ENCODE assay signal across 6 cellular contexts in the genomic region with DNA sequence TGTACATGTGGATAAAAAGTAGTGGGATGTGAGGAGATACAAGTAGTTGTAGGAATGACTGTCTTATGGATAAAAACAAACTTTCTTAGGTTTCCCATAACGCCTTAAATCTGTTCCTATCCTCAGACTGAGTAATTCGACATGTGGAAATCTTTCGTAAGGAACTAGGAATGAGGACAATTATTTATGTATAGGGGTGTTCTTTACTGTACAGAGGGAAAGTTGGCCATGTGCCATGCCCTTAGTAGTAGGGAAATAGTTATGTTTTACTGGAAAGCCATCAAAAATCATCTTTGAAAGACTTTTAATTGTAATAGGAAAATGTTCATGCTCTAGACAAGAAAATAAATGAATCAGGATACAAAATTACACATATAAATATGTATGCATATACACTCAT.
DNase-seq lines count a peak whose midpoint lies in the region; ATAC-seq, FAIRE-seq and TF ChIP-seq lines count a peak whose summit lies in the region.
"Not testable (repeated sequence)": the region's sequence is repeated elsewhere in the genome, so short reads cannot be mapped to it uniquely, and the experiment has no call there.

No MANE protein-coding gene starts in this region.

- not testable (repeated sequence) for H3K4me1 ChIP-seq in IMR-90 (ENCODE audit: control insufficient read depth, insufficient read depth, low read length)
- H3K4me1 ChIP-seq in K562 (replicated peaks in 1 of 2; ENCODE audit: control insufficient read depth in 2 of 2, insufficient read depth in 2 of 2, low read length in 2 of 2) (peaks cover 10 to 24% of the 10 kb centered on the region in 2 experiments; a peak in 4 of 5 replicates), HepG2 (ENCODE audit: insufficient read depth, low read length) (peaks cover 32% of the 10 kb centered on the region)

- not testable (repeated sequence) for H3K18ac ChIP-seq in IMR-90 (ENCODE audit: low read depth, low read length)

- not testable (repeated sequence) for H2BK15ac ChIP-seq in IMR-90 (ENCODE audit: low read depth, low read length)

- not testable (repeated sequence) for H3K27me3 ChIP-seq in IMR-90 (ENCODE audit: control insufficient read depth, insufficient read depth, low read length); K562 (ENCODE audit: control insufficient read depth in 2 of 2, insufficient read depth in 2 of 2, low read length in 2 of 2); HepG2 (ENCODE audit: control insufficient read depth in 1 of 2, insufficient read depth in 2 of 2, low read length in 2 of 2)

- H2BK120ac ChIP-seq in IMR-90 (ENCODE audit: low read depth, low read length) = not testable (repeated sequence)

- H3K4ac ChIP-seq in IMR-90 (ENCODE audit: low read depth, low read length) = not testable (repeated sequence)

- not testable (repeated sequence) for H3K4me2 ChIP-seq in IMR-90 (ENCODE audit: low read depth, low read length); K562 (ENCODE audit: insufficient read depth, low read length); HepG2 (ENCODE audit: low read depth, low read length)

- H2BK5ac ChIP-seq in IMR-90 (ENCODE audit: low read depth, low read length, poor library complexity, severe bottlenecking) = not testable (repeated sequence)

- dilution Hi-C loops in IMR-90 (cut with HindIII; ENCODE audit: low sequenced_read_pairs, unreplicated experiment) = not testable (repeated sequence)

- H2BK20ac ChIP-seq in IMR-90 (ENCODE audit: low read depth, low read length) = not testable (repeated sequence)

- not testable (repeated sequence) for H3K4me3 ChIP-seq in IMR-90 (ENCODE audit: insufficient read depth, low read depth, low read length); K562; fibroblast of mammary gland (ENCODE audit: control insufficient read depth, low read depth, low read length); HepG2 (replicated peaks in 1 of 3; ENCODE audit: insufficient read depth in 1 of 3, low read depth in 2 of 3, low read length in 3 of 3)

- not testable (repeated sequence) for BruUV-seq in IMR-90 (replicated peaks; lab: Mats Ljungman, UMichigan); K562 (replicated peaks; lab: Mats Ljungman, UMichigan); HepG2 (replicated peaks; lab: Mats Ljungman, UMichigan)

- H3K27ac ChIP-seq in IMR-90 (ENCODE audit: insufficient read depth, low read length); K562 (ENCODE audit: extremely low read depth, low read depth, low read length); HepG2 (ENCODE audit: extremely low read length, insufficient read depth, low read length): not testable (repeated sequence)

- not testable (repeated sequence) for H2AK9ac ChIP-seq in IMR-90 (replicated peaks; ENCODE audit: low read depth, low read length, poor library complexity)

- H3K36me3 ChIP-seq in IMR-90 (ENCODE audit: control insufficient read depth, insufficient read depth, low read length); K562 (ENCODE audit: control insufficient read depth, insufficient read depth, low read length); HepG2 (replicated peaks in 1 of 2; ENCODE audit: control insufficient read depth in 1 of 2, insufficient read depth in 2 of 2, low read length in 2 of 2): not testable (repeated sequence)

- not testable (repeated sequence) for H3K9me1 ChIP-seq in IMR-90 (ENCODE audit: insufficient read depth, low read length); K562 (ENCODE audit: control insufficient read depth, insufficient read depth, low read length)

- intact Hi-C loops in IMR-90 (cut with micrococcal nuclease); K562 (cut with micrococcal nuclease); dendritic cell treated with granulocyte-macrophage colony-stimulating factor and Interleukin-4, amounts not matched to agents 40 ng/mL and 50 ng/mL, for 4 days (cut with micrococcal nuclease); HepG2 (cut with micrococcal nuclease; ENCODE audit: unreplicated experiment): not testable (repeated sequence)

- not testable (repeated sequence) for H3K27me3 Mint-ChIP-seq in dendritic cell treated with granulocyte-macrophage colony-stimulating factor and Interleukin-4, amounts not matched to agents 40 ng/mL and 50 ng/mL, for 4 days

- not testable (repeated sequence) for H3K9me3 ChIP-seq in IMR-90 (ENCODE audit: control insufficient read depth, insufficient read depth, low read length); K562 (replicated peaks; ENCODE audit: control insufficient read depth, insufficient read depth, low read depth, low read length); HepG2 (ENCODE audit: low read length)

- TF ChIP-seq EP300 in K562 (IDR thresholded peaks at IDR 0.05; ENCODE audit: low read length); HepG2 (IDR thresholded peaks at IDR 0.05; ENCODE audit: low read depth in 2 of 2, low read length in 2 of 2); HepG2 (CRISPR knock-in tag; IDR thresholded peaks at IDR 0.05; ENCODE audit: borderline replicate concordance): not testable (repeated sequence)

- H4K5ac ChIP-seq in IMR-90 (ENCODE audit: low read depth, low read length) = not testable (repeated sequence)

- H3K23ac ChIP-seq in IMR-90 (ENCODE audit: low read depth, low read length) = not testable (repeated sequence)

- not testable (repeated sequence) for H2AFZ ChIP-seq in IMR-90 (replicated peaks; ENCODE audit: low read length, poor library complexity); K562 (ENCODE audit: low read depth, low read length); HepG2 (ENCODE audit: low read length)

- not testable (repeated sequence) for H3K14ac ChIP-seq in IMR-90 (replicated peaks; ENCODE audit: low read depth, low read length)

- WGBS in IMR-90 (ENCODE audit: extremely low coverage in 2 of 2, insufficient read length in 1 of 2), 2 experiments = no CpG with 5 or more reads among the region's 3 CpGs
- 90% methylated on average over 3 of the region's 3 CpGs for WGBS in K562 (ENCODE audit: insufficient coverage, low coverage, missing lambda C conversion rate)
- WGBS in HepG2 (ENCODE audit: low lambda C conversion rate) = 96% methylated on average over 3 of the region's 3 CpGs

- not testable (repeated sequence) for H4K20me1 ChIP-seq in IMR-90 (ENCODE audit: insufficient read depth, low read length); K562 (replicated peaks; ENCODE audit: control insufficient read depth, insufficient read depth, low read length); HepG2 (ENCODE audit: insufficient read depth, low read length)

- peaks cover 0 to 11% of the 10 kb centered on the region in 2 experiments; a peak in 3 of 4 replicates for H3K79me1 ChIP-seq in IMR-90 (ENCODE audit: low read depth in 1 of 2, low read length in 2 of 2)

- H2AK5ac ChIP-seq in IMR-90 (ENCODE audit: low read depth, low read length) = not testable (repeated sequence)

- not testable (repeated sequence) for ATAC-seq in IMR-90 (ENCODE audit: low read depth); K562; HepG2

- not testable (repeated sequence) for H3K56ac ChIP-seq in IMR-90 (ENCODE audit: extremely low read depth, insufficient read depth, low read length)

- TF ChIP-seq POLR2A in IMR-90 (IDR thresholded peaks at IDR 0.05; ENCODE audit: low read depth, low read length); K562 (conservative IDR thresholded peaks at IDR 0.05); HepG2 (IDR thresholded peaks at IDR 0.05; ENCODE audit: insufficient read depth in 1 of 2, low read depth in 2 of 2, low read length in 2 of 2): not testable (repeated sequence)

- H3K4me3 Mint-ChIP-seq in dendritic cell treated with granulocyte-macrophage colony-stimulating factor and Interleukin-4, amounts not matched to agents 40 ng/mL and 50 ng/mL, for 4 days = peak overlapping the region; percentile 13

- H4K91ac ChIP-seq in IMR-90 (ENCODE audit: insufficient read depth, low read depth, low read length) = not testable (repeated sequence)

- H3K9me3 Mint-ChIP-seq in dendritic cell treated with granulocyte-macrophage colony-stimulating factor and Interleukin-4, amounts not matched to agents 40 ng/mL and 50 ng/mL, for 4 days = not testable (repeated sequence)

- TF ChIP-seq CTCF in IMR-90 (conservative IDR thresholded peaks at IDR 0.05; ENCODE audit: low read depth, low read length); K562 (IDR thresholded peaks at IDR 0.05 in 2 of 3, conservative IDR thresholded peaks at IDR 0.05 in 1 of 3; ENCODE audit: insufficient read depth in 2 of 3, low read depth in 1 of 3, low read length in 3 of 3); fibroblast of mammary gland (conservative IDR thresholded peaks at IDR 0.05; ENCODE audit: control insufficient read depth, insufficient read depth, low read depth, low read length); HepG2 (CRISPR knock-in tag; IDR thresholded peaks at IDR 0.05): not testable (repeated sequence)

- POLR2A ChIA-PET in IMR-90 (lab: Charles Lee; ENCODE audit: unreplicated experiment); K562 (lab: Yijun Ruan, JAX): not testable (repeated sequence)
- POLR2A ChIA-PET in HepG2 (lab: Yijun Ruan, JAX) = interaction anchor here (3.1 kb wide), 1 partner anchor 64 kb away, joined by 10 read pairs; the partner anchor contains the start of gene SNX29

- FAIRE-seq in K562 (lab: Jason Lieb, UNC); HepG2 (lab: Jason Lieb, UNC): not testable (repeated sequence)

- H3K9ac ChIP-seq in IMR-90 (ENCODE audit: low read depth, low read length); K562 (ENCODE audit: insufficient read depth in 1 of 2, low read depth in 2 of 2, low read length in 2 of 2); HepG2 (ENCODE audit: insufficient read depth, low read depth, low read length): not testable (repeated sequence)

- H3K4me1 Mint-ChIP-seq in dendritic cell treated with granulocyte-macrophage colony-stimulating factor and Interleukin-4, amounts not matched to agents 40 ng/mL and 50 ng/mL, for 4 days (ENCODE audit: low read depth) = peaks cover 82% of the 10 kb centered on the region

- H3K79me2 ChIP-seq in K562 (ENCODE audit: control insufficient read depth, insufficient read depth, low read length); HepG2 (ENCODE audit: insufficient read depth, low read length): not testable (repeated sequence)

- peak overlapping the region; percentile 78 for H3K27ac Mint-ChIP-seq in dendritic cell treated with granulocyte-macrophage colony-stimulating factor and Interleukin-4, amounts not matched to agents 40 ng/mL and 50 ng/mL, for 4 days

- H4K8ac ChIP-seq in IMR-90 (ENCODE audit: low read depth in 2 of 2, low read length in 2 of 2) = not testable (repeated sequence)

- CTCF ChIA-PET in IMR-90 (lab: Yijun Ruan, JAX); HepG2 (lab: Yijun Ruan, JAX; ENCODE audit: low intra/inter-chr PET ratio, low total read pairs): not testable (repeated sequence)
- CTCF ChIA-PET in K562 (lab: Yijun Ruan, JAX; ENCODE audit: low intra/inter-chr PET ratio) = interaction anchor here (0.6 kb wide), 1 partner anchor 21 kb away, joined by 3 read pairs; no protein-coding TSS in a partner anchor

- peaks cover 80% of the 10 kb centered on the region for H3K36me3 Mint-ChIP-seq in dendritic cell treated with granulocyte-macrophage colony-stimulating factor and Interleukin-4, amounts not matched to agents 40 ng/mL and 50 ng/mL, for 4 days (ENCODE audit: low read depth)

- in situ Hi-C loops in IMR-90 (cut with MboI; ENCODE audit: low sequenced_read_pairs); K562 (cut with MboI); HepG2 (cut with HindIII; ENCODE audit: extremely low pct_ligation_motif_present, low pct_unique_long_range_greater_than_20kb): not testable (repeated sequence)

- DNase-seq in HCEC 1CT = peak; percentile 25
- peak; percentile 34 for DNase-seq in IMR-90
- not testable (repeated sequence) for DNase-seq in K562 (ENCODE audit: extremely low read depth in 1 of 4, low spot score in 3 of 4); HepG2 (ENCODE audit: low spot score)
- peak; percentile 41 for DNase-seq in fibroblast of mammary gland (ENCODE audit: low read depth)

- not testable (repeated sequence) for TF ChIP-seq RAD21 in IMR-90 (IDR thresholded peaks at IDR 0.05; ENCODE audit: low read length); K562 (CRISPR knock-in tag; conservative IDR thresholded peaks at IDR 0.05 in 1 of 2, IDR thresholded peaks at IDR 0.05 in 1 of 2); HepG2 (CRISPR knock-in tag; IDR thresholded peaks at IDR 0.05)
